8 cellular contexts compared by ENCODE assay signal in genomic region chr4:88054909-88055308, GRCh38. TPM values are rescaled to one million over a fixed set of nuclear protein-coding genes. Genes with fewer than 3 reads are reported as not detected.
DNase-seq lines count a peak whose midpoint lies in the region; ATAC-seq and TF ChIP-seq lines count a peak whose summit lies in the region.

No MANE protein-coding gene starts in this region.

- no peak overlapping the region for H3K27ac Mint-ChIP-seq in WTC11

- ATAC-seq in WTC11 (peak; percentile 97), aorta (ENCODE audit: low FRiP score) (peak; percentile 75), HG02981 (IDR thresholded peaks at IDR 0.05; ENCODE audit: unreplicated experiment) (no peak)

- H3K36me3 ChIP-seq in aorta (ENCODE audit: control insufficient read depth in 1 of 2, insufficient read depth in 2 of 2, low read length in 1 of 2): peaks cover 4 to 17% of the 10 kb centered on the region in 2 donors

- no peaks in the 10 kb centered on the region for H3K4me1 Mint-ChIP-seq in WTC11

- DNase-seq in NCI-H2227 (lab: John Stamatoyannopoulos, UW; ENCODE audit: unreplicated experiment): peak; percentile 6
- no peak for DNase-seq in NCI-H2227 treated with DMSO at 0.1 percent for 48 hours (lab: John Stamatoyannopoulos, UW)
- peak; percentile 5 for DNase-seq in HS-5 (ENCODE audit: low read depth)
- DNase-seq in WTC11 (ENCODE audit: low spot score): peak; percentile 23
- DNase-seq in iPS-NIHi11 (ENCODE audit: low spot score): peak; percentile 46
- DNase-seq in aorta: no peak
- DNase-seq in activated CD4-positive, CD25-positive, alpha-beta regulatory T cell treated with anti-CD3 and anti-CD28 coated beads, Interleukin-2, amount 50 U/mL, for 72 hours: no peak

- H3K4me3 ChIP-seq in aorta (ENCODE audit: low read length in 2 of 2): no peak overlapping the region

- peaks cover 48% of the 10 kb centered on the region for H3K36me3 Mint-ChIP-seq in WTC11

- POLR2A ChIA-PET in WTC11 (lab: Charles Lee): no interaction called here

- CTCF ChIA-PET in WTC11 (lab: Charles Lee): interaction anchor here (0.6 to 2.5 kb wide), 25 partner anchors 9 to 604 kb away, joined by 3 to 47 read pairs (median 4); no protein-coding TSS in a partner anchor

- no peaks in the 10 kb centered on the region for H3K27me3 ChIP-seq in aorta (ENCODE audit: control insufficient read depth in 1 of 2, insufficient read depth in 2 of 2, low read length in 1 of 2)

- H3K9me3 ChIP-seq in aorta (ENCODE audit: control insufficient read depth, low read length): no peaks in the 10 kb centered on the region

- no peaks in the 10 kb centered on the region for H3K27me3 Mint-ChIP-seq in WTC11 (ENCODE audit: low read depth)

- no peak overlapping the region for H3K27ac ChIP-seq in aorta (ENCODE audit: low read depth in 1 of 2, low read length in 2 of 2)

- H3K4me1 ChIP-seq in aorta (ENCODE audit: control insufficient read depth in 1 of 2, insufficient read depth in 2 of 2, low read length in 2 of 2): no peaks in the 10 kb centered on the region

- H3K4me3 Mint-ChIP-seq in WTC11: no peak overlapping the region

- WGBS in aorta, 2 donors: 57 to 94% methylated on average over 2 of the region's 2 CpGs

- H3K9me3 Mint-ChIP-seq in WTC11: no peaks in the 10 kb centered on the region

- intact Hi-C loops in aorta (cut with DNase I): no loop called here

- 0 out of 2 replicates have a peak, but pooled peaks have one; percentile 21 for TF ChIP-seq CTCF in WTC11 (IDR thresholded peaks at IDR 0.05)

TF ChIP-seq in WTC11, 78 proteins besides CTCF, POLR2A, EP300 and RAD21:
- TF ChIP-seq ATF3 (CRISPR knock-in tag; conservative IDR thresholded peaks at IDR 0.05): no peak
- no peak for TF ChIP-seq E2F4 (CRISPR knock-in tag; IDR thresholded peaks at IDR 0.05; ENCODE audit: borderline replicate concordance, low read depth)
- no peak for TF ChIP-seq ZBTB43 (CRISPR knock-in tag; IDR thresholded peaks at IDR 0.05)
- no peak for TF ChIP-seq ELF4 (CRISPR knock-in tag; IDR thresholded peaks at IDR 0.05; ENCODE audit: low read depth)
- TF ChIP-seq TEAD4 (CRISPR knock-in tag; IDR thresholded peaks at IDR 0.05): no peak
- TF ChIP-seq ESRRA (CRISPR knock-in tag; IDR thresholded peaks at IDR 0.05; ENCODE audit: borderline replicate concordance): no peak
- TF ChIP-seq ZNF532 (CRISPR knock-in tag; IDR thresholded peaks at IDR 0.05; ENCODE audit: borderline replicate concordance): no peak
- no peak for TF ChIP-seq ZNF317 (CRISPR knock-in tag; IDR thresholded peaks at IDR 0.05; ENCODE audit: borderline replicate concordance, low read depth)
- no peak for TF ChIP-seq MLX (CRISPR knock-in tag; IDR thresholded peaks at IDR 0.05)
- TF ChIP-seq SMAD4 (CRISPR knock-in tag; IDR thresholded peaks at IDR 0.05): no peak
- no peak for TF ChIP-seq GABPB1 (CRISPR knock-in tag; IDR thresholded peaks at IDR 0.05)
- no peak for TF ChIP-seq GRHL2 (CRISPR knock-in tag; IDR thresholded peaks at IDR 0.05; ENCODE audit: insufficient replicate concordance, severe bottlenecking)
- TF ChIP-seq ZNF121 (CRISPR knock-in tag; IDR thresholded peaks at IDR 0.05): no peak
- no peak for TF ChIP-seq ZNF138 (CRISPR knock-in tag; conservative IDR thresholded peaks at IDR 0.05)
- no peak for TF ChIP-seq OVOL2 (CRISPR knock-in tag; IDR thresholded peaks at IDR 0.05; ENCODE audit: borderline replicate concordance)
- no peak for TF ChIP-seq HMGA2 (CRISPR knock-in tag; IDR thresholded peaks at IDR 0.05)
- no peak for TF ChIP-seq ZNF219 (CRISPR knock-in tag; IDR thresholded peaks at IDR 0.05; ENCODE audit: borderline replicate concordance)
- no peak for TF ChIP-seq STAT6 (CRISPR knock-in tag; conservative IDR thresholded peaks at IDR 0.05; ENCODE audit: low read depth)
- TF ChIP-seq IRF1 (CRISPR knock-in tag; IDR thresholded peaks at IDR 0.05): no peak
TF ChIP-seq in WTC11: peak in this region for 0.

RNA-seq across cellular contexts. Expression of gene PKD2, which starts 47.5 kb away (rescaled TPM):
- 21.4 to 27.0 TPM (median 25.5 TPM) in 3 replicates for total RNA-seq in WTC11 (2021)
- total RNA-seq in aorta: 100 to 1,000 TPM; 132 to 311 TPM
- 10 to 100 TPM; 62.7 to 87.3 TPM for polyA plus RNA-seq in aorta

Comparison
In these comparisons a context has a peak if more than half of its experiments do, and no peak if none do; other contexts are left out.
1. DNase-seq: peak in NCI-H2227 (single experiment), HS-5 (single experiment), WTC11 (single experiment) and iPS-NIHi11 (single experiment); none in NCI-H2227 treated with DMSO at 0.1 percent for 48 hours (single experiment), aorta (0 of 2) and activated CD4-positive, CD25-positive, alpha-beta regulatory T cell treated with anti-CD3 and anti-CD28 coated beads, Interleukin-2, amount 50 U/mL, for 72 hours (single experiment).